Comparison of ENCODE assay signal across 1 cellular context in genomic region chr3:136239094-136239493, GRCh38.
TF ChIP-seq lines count a peak whose summit lies in the region.

No MANE protein-coding gene starts in this region.

TF ChIP-seq in IMR-90, 13 proteins besides CTCF, POLR2A, EP300 and RAD21 (continued from another document):
- TF ChIP-seq ELK1 (IDR thresholded peaks at IDR 0.05; ENCODE audit: borderline replicate concordance, low read depth, low read length): no peak
- TF ChIP-seq RFX5 (IDR thresholded peaks at IDR 0.05; ENCODE audit: low read depth, low read length): no peak
- TF ChIP-seq MXI1 (IDR thresholded peaks at IDR 0.05; ENCODE audit: borderline replicate concordance, low read depth, low read length): no peak
- TF ChIP-seq NFE2L2 (IDR thresholded peaks at IDR 0.05; ENCODE audit: low read depth, low read length): no peak
- TF ChIP-seq BHLHE40 (IDR thresholded peaks at IDR 0.05; ENCODE audit: low read depth, low read length): no peak
- TF ChIP-seq SMC3 (IDR thresholded peaks at IDR 0.05; ENCODE audit: low read depth, low read length): no peak
